In the genomic region with DNA sequence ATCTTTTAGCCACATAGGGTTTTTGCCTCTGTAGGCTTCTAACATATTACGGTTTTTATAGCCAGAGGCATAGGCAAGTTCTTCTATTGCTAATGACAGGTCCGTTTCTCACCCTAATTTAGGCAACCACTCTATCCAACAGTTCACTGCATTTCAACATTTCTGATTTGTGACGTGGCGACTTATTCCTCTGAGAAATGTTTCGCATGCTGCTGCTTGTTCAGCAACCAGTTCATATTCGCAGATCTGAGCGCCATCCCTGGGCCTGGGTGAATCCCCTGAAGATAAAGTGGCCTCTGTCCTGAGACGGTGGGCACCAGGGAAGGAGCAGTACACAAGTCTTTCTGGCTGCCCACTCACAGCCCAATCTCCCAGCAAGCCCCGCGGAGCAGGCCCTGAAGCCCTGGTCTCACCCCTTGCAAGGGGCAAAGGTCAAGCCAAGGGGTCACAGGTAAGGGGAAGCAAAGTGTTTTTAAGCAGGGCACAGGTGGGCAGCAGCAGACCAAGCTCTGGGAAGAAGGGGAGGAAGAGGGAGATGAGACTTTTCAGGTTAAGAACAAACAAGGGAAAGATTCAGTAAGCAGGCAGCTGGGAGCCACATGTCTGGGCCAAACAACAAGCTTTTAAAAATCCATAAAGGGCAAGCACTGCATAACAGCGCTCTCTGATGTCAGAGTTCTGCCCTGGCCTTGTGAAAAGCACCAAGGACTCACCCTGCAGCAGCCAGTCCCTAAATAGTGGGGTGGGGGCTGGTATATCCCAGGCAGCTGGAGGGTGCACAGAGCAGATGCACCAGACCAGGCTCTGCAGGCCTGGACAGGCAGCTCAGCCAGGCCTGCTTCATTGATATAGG, we compare ENCODE assay signal across 17 cellular contexts. TPM values are rescaled to one million over a fixed set of nuclear protein-coding genes. Genes with fewer than 3 reads are reported as not detected.
DNase-seq lines count a peak whose midpoint lies in the region; ATAC-seq, FAIRE-seq and TF ChIP-seq lines count a peak whose summit lies in the region.
"Had no signal": no experiment of that assay in that cellular context is flagged by ENCODE, and none has a peak within 500 bp of the region (broad histone marks: within the 10 kb centered on the region; RNA-seq: fewer than 3 reads in every experiment).

No MANE protein-coding gene starts in this region.

- peaks cover 14% of the 10 kb centered on the region for H3K4me1 Mint-ChIP-seq in MCF 10A (ENCODE audit: insufficient read depth, unreplicated experiment)
- H3K4me1 Mint-ChIP-seq: naive B cell had no signal

- peak; percentile 63 for ATAC-seq in HepG2
- no peak for ATAC-seq in GM21786 (IDR thresholded peaks at IDR 0.05; ENCODE audit: unreplicated experiment)
- ATAC-seq in GM21723 (IDR thresholded peaks at IDR 0.05; ENCODE audit: unreplicated experiment): no peak
- ATAC-seq: activated T-helper 17 cell treated with anti-CD3 and anti-CD28 coated beads, Interleukin-2, amount 50 U/mL, for 72 hours; left cardiac atrium had no signal

- H3K9me3 ChIP-seq in breast epithelium (no peaks in the 10 kb centered on the region), WERI-Rb-1 (ENCODE audit: severe bottlenecking) (no peaks in the 10 kb centered on the region), HepG2 (ENCODE audit: low read length) (no peaks in the 10 kb centered on the region)
- H3K9me3 ChIP-seq: A549 had no signal

- H3K27ac ChIP-seq in breast epithelium: peak overlapping the region in 1 of 2 donors; percentile 48
- H3K27ac ChIP-seq in WERI-Rb-1: peak overlapping the region; percentile 41
- no peak overlapping the region for H3K27ac ChIP-seq in HepG2 (ENCODE audit: extremely low read length, insufficient read depth, low read length)
- H3K27ac ChIP-seq: A549 had no signal

- peak; percentile 21 for DNase-seq in MCF 10A (ENCODE audit: unreplicated experiment)
- no peak for DNase-seq in breast epithelium (ENCODE audit: low spot score in 2 of 2)
- DNase-seq in WERI-Rb-1: peak; percentile 35
- no peak for DNase-seq in HepG2 (ENCODE audit: low spot score)
- DNase-seq in activated naive CD4-positive, alpha-beta T cell treated with anti-CD3 and anti-CD28 coated beads, Interleukin-2, amount 50 U/mL, for 16 hours: no peak
- DNase-seq in pons (ENCODE audit: low spot score): no peak
- DNase-seq: activated CD4-positive, alpha-beta T cell treated with anti-CD3 and anti-CD28 coated beads, Interleukin-2, amount 50 U/mL, for 1 hour; effector CD4-positive, alpha-beta T cell; left cardiac atrium; naive B cell; NCI-H187 treated with DMSO at 0.1 percent for 48 hours; T-helper 2 cell had no signal

- BruUV-seq in MCF 10A (replicated peaks; lab: Mats Ljungman, UMichigan) (no TSS peak), HepG2 (replicated peaks; lab: Mats Ljungman, UMichigan) (no TSS peak)

- peak overlapping the region; percentile 11 for H3K4me3 Mint-ChIP-seq in MCF 10A (ENCODE audit: unreplicated experiment)
- H3K4me3 Mint-ChIP-seq: activated T-helper 17 cell treated with anti-CD3 and anti-CD28 coated beads, Interleukin-2, amount 50 U/mL, for 72 hours; naive B cell had no signal

- peak; percentile 4 for FAIRE-seq in HepG2 (lab: Jason Lieb, UNC)
- FAIRE-seq: A549, astrocyte had no signal

- H3K4me2 ChIP-seq in HepG2 (ENCODE audit: low read depth, low read length): peak overlapping the region; percentile 31; the same call in 1 of the 2 replicates
- H3K4me2 ChIP-seq: A549 had no signal

- H3K36me3 ChIP-seq in breast epithelium (no peaks in the 10 kb centered on the region), WERI-Rb-1 (no peaks in the 10 kb centered on the region), HepG2 (replicated peaks in 1 of 2; ENCODE audit: control insufficient read depth in 1 of 2, insufficient read depth in 2 of 2, low read length in 2 of 2) (no peaks in the 10 kb centered on the region)

- H3K27me3 Mint-ChIP-seq in MCF 10A (ENCODE audit: insufficient read depth, unreplicated experiment): no peaks in the 10 kb centered on the region

- POLR2A ChIA-PET in MCF 10A (lab: Yijun Ruan, JAX) (interaction anchor here (1.6 to 2.8 kb wide), 2 partner anchors 10 to 43 kb away, joined by 6 to 25 read pairs; partner anchors contain the start of gene COX7A2L), HepG2 (lab: Yijun Ruan, JAX) (no interaction called here)

- H3K27ac Mint-ChIP-seq in MCF 10A (ENCODE audit: low read depth, unreplicated experiment): no peak overlapping the region
- H3K27ac Mint-ChIP-seq: activated T-helper 17 cell treated with anti-CD3 and anti-CD28 coated beads, Interleukin-2, amount 50 U/mL, for 72 hours had no signal

- in situ Hi-C loops in HepG2 (cut with HindIII; ENCODE audit: extremely low pct_ligation_motif_present, low pct_unique_long_range_greater_than_20kb): loop anchor here (25.0 kb wide), 1 partner anchor 510 kb away; no protein-coding TSS in a partner anchor

- no peaks in the 10 kb centered on the region for H4K20me1 ChIP-seq in HepG2 (ENCODE audit: insufficient read depth, low read length)

- H3K79me2 ChIP-seq in HepG2 (ENCODE audit: insufficient read depth, low read length): no peaks in the 10 kb centered on the region

- no peaks in the 10 kb centered on the region for H3K36me3 Mint-ChIP-seq in MCF 10A (ENCODE audit: insufficient read depth, unreplicated experiment)
- H3K36me3 Mint-ChIP-seq: naive B cell had no signal

- CTCF ChIA-PET in MCF 10A (lab: Yijun Ruan, JAX): interaction anchor here (0.6 to 2.2 kb wide), 2 partner anchors 10 to 14 kb away, joined by 3 to 9 read pairs; no protein-coding TSS in a partner anchor
- CTCF ChIA-PET in HepG2 (lab: Yijun Ruan, JAX; ENCODE audit: low intra/inter-chr PET ratio, low total read pairs): no interaction called here

- H3K9ac ChIP-seq in HepG2 (ENCODE audit: insufficient read depth, low read depth, low read length): no peak overlapping the region

- H3K4me3 ChIP-seq in breast epithelium: no peak overlapping the region
- H3K4me3 ChIP-seq in WERI-Rb-1 (ENCODE audit: low read depth, low read length): no peak overlapping the region
- no peak overlapping the region; a peak in 1 of 6 replicates for H3K4me3 ChIP-seq in HepG2 (replicated peaks in 1 of 3; ENCODE audit: insufficient read depth in 1 of 3, low read depth in 2 of 3, low read length in 3 of 3)
- H3K4me3 ChIP-seq: A549 had no signal

- H3K9me3 Mint-ChIP-seq in MCF 10A (ENCODE audit: unreplicated experiment): no peaks in the 10 kb centered on the region
- H3K9me3 Mint-ChIP-seq: activated T-helper 17 cell treated with anti-CD3 and anti-CD28 coated beads, Interleukin-2, amount 50 U/mL, for 72 hours; naive B cell had no signal

- H3K4me1 ChIP-seq in breast epithelium (no peaks in the 10 kb centered on the region), HepG2 (ENCODE audit: insufficient read depth, low read length) (peaks cover 53% of the 10 kb centered on the region)

- TF ChIP-seq EP300 in HepG2 (IDR thresholded peaks at IDR 0.05; ENCODE audit: low read depth in 2 of 2, low read length in 2 of 2): no peak
- TF ChIP-seq EP300 in HepG2 (CRISPR knock-in tag; IDR thresholded peaks at IDR 0.05; ENCODE audit: borderline replicate concordance): no peak

- H3K27me3 ChIP-seq in breast epithelium (no peaks in the 10 kb centered on the region), WERI-Rb-1 (ENCODE audit: insufficient read depth, low read depth, severe bottlenecking) (no peaks in the 10 kb centered on the region), HepG2 (ENCODE audit: control insufficient read depth in 1 of 2, insufficient read depth in 2 of 2, low read length in 2 of 2) (no peaks in the 10 kb centered on the region)

- TF ChIP-seq POLR2A in breast epithelium (IDR thresholded peaks at IDR 0.05) (no peak), HepG2 (IDR thresholded peaks at IDR 0.05; ENCODE audit: insufficient read depth in 1 of 2, low read depth in 2 of 2, low read length in 2 of 2) (no peak)

- TF ChIP-seq RAD21 in HepG2 (CRISPR knock-in tag; IDR thresholded peaks at IDR 0.05): no peak

- no peak overlapping the region for H2AFZ ChIP-seq in HepG2 (ENCODE audit: low read length)

- 69% methylated on average over 11 of the region's 11 CpGs for WGBS in HepG2 (ENCODE audit: low lambda C conversion rate)

- no peak for TF ChIP-seq CTCF in MCF 10A (IDR thresholded peaks at IDR 0.05; ENCODE audit: unreplicated experiment)
- no peak for TF ChIP-seq CTCF in breast epithelium (IDR thresholded peaks at IDR 0.05)
- TF ChIP-seq CTCF in WERI-Rb-1 (IDR thresholded peaks at IDR 0.05; ENCODE audit: low read depth, low read length): no peak
- peak; percentile 27; the same call in 1 of the 2 replicates for TF ChIP-seq CTCF in HepG2 (CRISPR knock-in tag; IDR thresholded peaks at IDR 0.05)

- intact Hi-C loops in MCF 10A (cut with micrococcal nuclease) (no loop called here), breast epithelium (cut with DNase I; ENCODE audit: low total_unique reads) (no loop called here), HepG2 (cut with micrococcal nuclease; ENCODE audit: unreplicated experiment) (no loop called here)

TF ChIP-seq in HepG2, 621 proteins besides CTCF, POLR2A, EP300 and RAD21 (continues in another document):
- no peak for TF ChIP-seq ZNF367 (CRISPR knock-in tag; IDR thresholded peaks at IDR 0.05; ENCODE audit: borderline replicate concordance)

RNA-seq across cellular contexts. Expression of gene COX7A2L, which starts 10.8 kb away (rescaled TPM):
- total RNA-seq in MCF 10A (2022) (190 and 249 TPM in 2 replicates), breast epithelium (100 to 1,000 TPM; 142 to 161 (median 149) TPM), HepG2 (2016; rRNA removed; fragmentation: Illumina TruSeq; extraction: Trizol) (201 and 272 TPM in 2 replicates)
- total RNA-seq in HepG2 (2016; cell fraction: cytosol; rRNA removed; fragmentation: Illumina TruSeq; extraction: Trizol; ENCODE audit: low read depth): 111 and 117 TPM in 2 replicates
- total RNA-seq in HepG2 (2016; cell fraction: insoluble cytoplasmic fraction; rRNA removed; fragmentation: Illumina TruSeq; extraction: Trizol): 197 and 297 TPM in 2 replicates
- 232 and 238 TPM in 2 replicates for total RNA-seq in HepG2 (2016; cell fraction: membrane; rRNA removed; fragmentation: Illumina TruSeq; extraction: Trizol)
- total RNA-seq in HepG2 (2016; cell fraction: nucleus; rRNA removed; fragmentation: Illumina TruSeq; extraction: Trizol): 71.7 and 82.5 TPM in 2 replicates
- polyA plus RNA-seq in HepG2 (2011; rRNA removed): 122 and 155 TPM in 2 replicates
- 137 and 167 TPM in 2 replicates for polyA plus RNA-seq in HepG2 (2011; cell fraction: cytosol; rRNA removed)
- polyA plus RNA-seq in HepG2 (2011; cell fraction: nucleus; rRNA removed): 30.5 and 38.2 TPM in 2 replicates
- 187 and 191 TPM in 2 replicates for polyA plus RNA-seq in HepG2 (2012)
- 119 TPM in 2 replicates for polyA plus RNA-seq in HepG2 (2016; cell fraction: cytosol; fragmentation: Illumina TruSeq; extraction: Trizol; ENCODE audit: low read depth)
- polyA plus RNA-seq in HepG2 (2016; cell fraction: insoluble cytoplasmic fraction; fragmentation: Illumina TruSeq; extraction: Trizol; ENCODE audit: low read depth): 279 and 314 TPM in 2 replicates
- polyA plus RNA-seq in HepG2 (2016; cell fraction: membrane; fragmentation: Illumina TruSeq; extraction: Trizol; ENCODE audit: low read depth): 211 and 215 TPM in 2 replicates
- 118 and 123 TPM in 2 replicates for polyA plus RNA-seq in HepG2 (2016; cell fraction: nucleus; fragmentation: Illumina TruSeq; extraction: Trizol; ENCODE audit: insufficient read depth, low read depth)
- polyA minus RNA-seq in HepG2 (2011; rRNA and poly(A)+ RNA removed; ENCODE audit: low replicate concordance): 66.1 and 73.1 TPM in 2 replicates
- polyA minus RNA-seq in HepG2 (2011; cell fraction: cytosol; rRNA and poly(A)+ RNA removed): 41.1 and 44.7 TPM in 2 replicates
- 22.7 and 28.1 TPM in 2 replicates for polyA minus RNA-seq in HepG2 (2011; cell fraction: nucleus; rRNA and poly(A)+ RNA removed)

Comparison
In these comparisons a context has a peak if more than half of its experiments do, and no peak if none do; other contexts are left out.
1. DNase-seq: peak in MCF 10A (single experiment) and WERI-Rb-1 (single experiment); none in breast epithelium (0 of 2), HepG2 (single experiment), activated naive CD4-positive, alpha-beta T cell treated with anti-CD3 and anti-CD28 coated beads, Interleukin-2, amount 50 U/mL, for 16 hours (single experiment) and pons (single experiment).